8 cellular contexts compared by ENCODE assay signal in the genomic region with DNA sequence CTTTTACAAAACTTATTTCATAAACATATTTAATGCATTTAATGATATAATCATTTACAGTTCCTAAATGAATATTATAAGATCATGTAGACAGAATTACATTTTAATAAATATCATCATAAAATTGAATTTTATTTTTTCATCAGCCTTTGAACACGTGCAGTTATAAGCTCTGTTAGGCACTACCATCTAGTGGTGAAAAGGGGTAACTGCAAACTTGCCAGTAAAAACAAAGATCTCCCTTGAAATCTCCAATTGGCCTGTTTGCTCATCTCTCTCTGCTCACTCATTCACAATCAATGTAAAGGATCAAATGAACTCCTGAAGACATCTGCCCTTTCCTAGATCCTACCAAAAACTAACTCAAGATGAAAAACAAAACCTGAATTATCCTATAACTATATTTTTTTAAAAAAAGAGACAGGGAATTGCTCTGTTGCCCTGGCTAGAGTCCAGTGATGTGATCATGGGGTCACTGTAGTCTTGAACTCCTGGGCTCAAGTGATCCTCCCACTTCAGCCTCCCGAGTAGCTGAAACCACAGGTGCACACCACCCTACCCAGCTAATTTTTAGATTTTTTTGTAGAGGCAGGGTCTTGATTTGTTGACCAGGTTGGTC. TPM values are rescaled to one million over a fixed set of nuclear protein-coding genes. Genes with fewer than 3 reads are reported as not detected.
DNase-seq lines count a peak whose midpoint lies in the region; ATAC-seq and TF ChIP-seq lines count a peak whose summit lies in the region.

No MANE protein-coding gene starts in this region.

- DNase-seq in NCI-H524 (lab: John Stamatoyannopoulos, UW) (peak; percentile 12 to 68), NCI-H524 treated with DMSO at 0.1 percent for 48 hours (lab: John Stamatoyannopoulos, UW) (no peak), HT1080 (ENCODE audit: low read depth) (peak; percentile 52), body of pancreas (peak in 1 of 4 donors; percentile 42), iPS-NIHi7 (ENCODE audit: extremely low spot score) (peak; percentile 65), substantia nigra (lab: John Stamatoyannopoulos, UW) (peak in 8 of 49 donors; percentile 3 to 39 (median 8))

- H3K4me3 ChIP-seq in OCI-LY3 (ENCODE audit: low read length) (no peak overlapping the region), body of pancreas (no peak overlapping the region)

- intact Hi-C loops in body of pancreas (cut with DNase I): no loop called here

- WGBS in body of pancreas, 2 donors: 5 to 16% methylated on average over 2 of the region's 2 CpGs

- ATAC-seq in body of pancreas (peak; percentile 50), HG03045 (IDR thresholded peaks at IDR 0.05; ENCODE audit: unreplicated experiment) (no peak)

- H3K4me2 ChIP-seq in OCI-LY3 (ENCODE audit: low read length): no peak overlapping the region

- H3K27me3 ChIP-seq in OCI-LY3 (ENCODE audit: low read depth, low read length): no peaks in the 10 kb centered on the region
- H3K27me3 ChIP-seq in body of pancreas: no peaks in the 10 kb centered on the region

- H3K9ac ChIP-seq in OCI-LY3 (ENCODE audit: low read length): no peak overlapping the region

- H3K79me2 ChIP-seq in OCI-LY3 (ENCODE audit: low read length): no peaks in the 10 kb centered on the region

- TF ChIP-seq CTCF in OCI-LY3 (IDR thresholded peaks at IDR 0.05; ENCODE audit: low read depth, low read length) (peak; percentile 89), body of pancreas (IDR thresholded peaks at IDR 0.05) (peak; percentile 62 to 93 (median 74))

- no peak overlapping the region for H2AFZ ChIP-seq in OCI-LY3 (ENCODE audit: low read depth, low read length)

- H3K36me3 ChIP-seq in OCI-LY3 (replicated peaks; ENCODE audit: low read depth, low read length) (peaks cover 4% of the 10 kb centered on the region), body of pancreas (replicated peaks in 1 of 2; ENCODE audit: insufficient read depth in 1 of 2, low read depth in 2 of 2) (peaks cover 6 to 24% of the 10 kb centered on the region in 2 donors)

- H3K9me3 ChIP-seq in OCI-LY3 (ENCODE audit: insufficient read depth, low read length): no peaks in the 10 kb centered on the region
- H3K9me3 ChIP-seq in body of pancreas: no peaks in the 10 kb centered on the region

- H3K27ac ChIP-seq in OCI-LY3 (ENCODE audit: low read length) (no peak overlapping the region), body of pancreas (no peak overlapping the region), substantia nigra (ENCODE audit: low read depth, low read length, poor library complexity, severe bottlenecking) (peak overlapping the region; percentile 17)

- H3K4me1 ChIP-seq in OCI-LY3 (ENCODE audit: low read length) (no peaks in the 10 kb centered on the region), body of pancreas (no peaks in the 10 kb centered on the region)

- no peaks in the 10 kb centered on the region for H4K20me1 ChIP-seq in OCI-LY3 (ENCODE audit: insufficient read depth, low read length)

- TF ChIP-seq POLR2A in body of pancreas (IDR thresholded peaks at IDR 0.05): no peak

RNA-seq across cellular contexts. Expression of a gene that starts 31.7 kb away (rescaled TPM):
- 12.9 and 15.4 TPM in 2 replicates for total RNA-seq in HT1080 (2014; rRNA removed; shearing (Covaris generic))
- 6.6 and 7.6 TPM in 2 replicates for polyA plus RNA-seq in HT1080 (2015; cell fraction: cytosol; rRNA removed)
- polyA plus RNA-seq in HT1080 (2015; cell fraction: nucleus; rRNA removed): 11.6 and 12.1 TPM in 2 replicates
- 100 to 1,000 TPM in 1 of 2 donors, 10 to 100 TPM in 1; 87.7 to 116 TPM for total RNA-seq in body of pancreas

RNA-seq across cellular contexts. Expression of a gene that starts 43.9 kb away (rescaled TPM):
- total RNA-seq in HT1080 (2014; rRNA removed; shearing (Covaris generic)): not detected in 2 replicates
- polyA plus RNA-seq in HT1080 (2015; cell fraction: cytosol; rRNA removed): not detected in 2 replicates
- 0.26 TPM in 1 of 2 replicates, not detected in the other for polyA plus RNA-seq in HT1080 (2015; cell fraction: nucleus; rRNA removed)
- total RNA-seq in body of pancreas: not detected
